In the genomic region with DNA sequence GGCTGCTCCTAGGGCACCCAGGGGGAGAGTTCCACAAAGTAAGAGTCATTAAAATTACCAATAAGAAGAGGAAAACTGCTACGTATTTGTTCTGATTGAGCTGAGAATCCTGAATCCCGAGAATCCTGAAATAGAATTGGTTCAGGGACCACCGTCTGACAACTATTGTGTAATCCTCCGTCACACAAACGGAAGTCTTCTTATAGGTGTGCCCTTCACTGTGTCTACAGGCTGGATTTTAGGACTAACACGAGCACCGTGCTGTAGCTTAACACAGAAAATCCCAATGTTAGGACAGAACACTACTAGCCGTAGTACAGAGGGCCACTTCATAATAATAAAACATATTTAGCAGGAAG, we compare ENCODE assay signal across 8 cellular contexts. TPM values are rescaled to one million over a fixed set of nuclear protein-coding genes. Genes with fewer than 3 reads are reported as not detected.
A peak's percentile ranks its signal among the peaks of the same experiment; 100 is the strongest.
DNase-seq lines count a peak whose midpoint lies in the region; ATAC-seq and TF ChIP-seq lines count a peak whose summit lies in the region.

No MANE protein-coding gene starts in this region.

- no peaks in the 10 kb centered on the region for H3K79me2 ChIP-seq in OCI-LY3 (ENCODE audit: low read length)

- H3K4me1 ChIP-seq in OCI-LY3 (ENCODE audit: low read length) (peaks cover 7% of the 10 kb centered on the region; the same call in 1 of the 2 replicates), esophagus muscularis mucosa (peaks cover 4 to 13% (median 13%) of the 10 kb centered on the region in 4 donors), gastrocnemius medialis (peaks cover 0 to 11% of the 10 kb centered on the region in 2 donors)

- no peak for ATAC-seq in gastrocnemius medialis
- ATAC-seq in GM18505 (IDR thresholded peaks at IDR 0.05; ENCODE audit: unreplicated experiment), result no peak
- no peak for ATAC-seq in GM18909 (IDR thresholded peaks at IDR 0.05; ENCODE audit: poor library complexity, unreplicated experiment)

- in situ Hi-C loops in GM13976 (cut with MboI; ENCODE audit: low sequenced_read_pairs, unreplicated experiment), result no loop called here
- in situ Hi-C loops in gastrocnemius medialis (cut with MboI; ENCODE audit: low sequenced_read_pairs in 4 of 4), result no loop called here

- TF ChIP-seq POLR2A in esophagus muscularis mucosa (IDR thresholded peaks at IDR 0.05; ENCODE audit: low read depth) (no peak), gastrocnemius medialis (IDR thresholded peaks at IDR 0.05) (no peak), GM18505 (IDR thresholded peaks at IDR 0.05; ENCODE audit: borderline replicate concordance, extremely low read depth, insufficient read depth, insufficient read length) (no peak)

- no peak for TF ChIP-seq CTCF in GM13976 (IDR thresholded peaks at IDR 0.05; ENCODE audit: borderline replicate concordance, control extremely low read depth, extremely low read depth, insufficient read depth, missing control alignments)
- no peak for TF ChIP-seq CTCF in OCI-LY3 (IDR thresholded peaks at IDR 0.05; ENCODE audit: low read depth, low read length)
- TF ChIP-seq CTCF in esophagus muscularis mucosa (IDR thresholded peaks at IDR 0.05), result no peak
- no peak for TF ChIP-seq CTCF in gastrocnemius medialis (IDR thresholded peaks at IDR 0.05 in 4 of 5, conservative IDR thresholded peaks at IDR 0.05 in 1 of 5)

- H2AFZ ChIP-seq in OCI-LY3 (ENCODE audit: low read depth, low read length), result peak overlapping the region; percentile 99

- no peaks in the 10 kb centered on the region for H3K36me3 ChIP-seq in OCI-LY3 (replicated peaks; ENCODE audit: low read depth, low read length)
- no peaks in the 10 kb centered on the region for H3K36me3 ChIP-seq in esophagus muscularis mucosa
- no peaks in the 10 kb centered on the region for H3K36me3 ChIP-seq in gastrocnemius medialis

- H3K9me3 ChIP-seq in OCI-LY3 (ENCODE audit: insufficient read depth, low read length) (no peaks in the 10 kb centered on the region), esophagus muscularis mucosa (peaks cover 0 to 4% (median 0%) of the 10 kb centered on the region in 4 donors), gastrocnemius medialis (no peaks in the 10 kb centered on the region)

- no peak for TF ChIP-seq EP300 in esophagus muscularis mucosa (IDR thresholded peaks at IDR 0.05)

- DNase-seq in GM13976 (ENCODE audit: low spot score) (peak; percentile 25), esophagus muscularis mucosa (ENCODE audit: extremely low spot score) (no peak), gastrocnemius medialis (no peak), GDM1 (lab: John Stamatoyannopoulos, UW) (no peak), GOT3 (lab: John Stamatoyannopoulos, UW) (no peak)

- peak overlapping the region; percentile 88 for H3K4me2 ChIP-seq in OCI-LY3 (ENCODE audit: low read length)

- WGBS in esophagus muscularis mucosa, result 81% methylated on average over 8 of the region's 8 CpGs

- intact Hi-C loops in esophagus muscularis mucosa (cut with DNase I), result loop anchor here (5.0 kb wide), 1 partner anchor 62 kb away; a partner anchor contains a TSS
- intact Hi-C loops in gastrocnemius medialis (cut with DNase I; ENCODE audit: low total_unique reads), result no loop called here

- H4K20me1 ChIP-seq in OCI-LY3 (ENCODE audit: insufficient read depth, low read length), result no peaks in the 10 kb centered on the region

- no peak overlapping the region for H3K27ac ChIP-seq in OCI-LY3 (ENCODE audit: low read length)
- H3K27ac ChIP-seq in esophagus muscularis mucosa (replicated peaks in 1 of 4), result no peak overlapping the region
- no peak overlapping the region for H3K27ac ChIP-seq in gastrocnemius medialis

- no peaks in the 10 kb centered on the region for H3K27me3 ChIP-seq in OCI-LY3 (ENCODE audit: low read depth, low read length)
- H3K27me3 ChIP-seq in esophagus muscularis mucosa, result peaks cover 0 to 10% (median 0%) of the 10 kb centered on the region in 4 donors
- no peaks in the 10 kb centered on the region for H3K27me3 ChIP-seq in gastrocnemius medialis

- peak overlapping the region; percentile 61 for H3K9ac ChIP-seq in OCI-LY3 (ENCODE audit: low read length)

- H3K4me3 ChIP-seq in OCI-LY3 (ENCODE audit: low read length) (peak overlapping the region; percentile 78), esophagus muscularis mucosa (peak overlapping the region; percentile 52 to 63 (median 54)), gastrocnemius medialis (peak overlapping the region; percentile 47 to 69 (median 50))

RNA-seq across cellular contexts. Expression of a gene that starts 50.6 kb away (rescaled TPM):
- total RNA-seq in esophagus muscularis mucosa, result under 1 TPM in 3 of 4 donors, not detected in 1; 0.40 to 0.50 (median 0.45) TPM
- under 1 TPM in 1 of 4 donors, not detected in 3; 0.10 TPM for total RNA-seq in gastrocnemius medialis

RNA-seq across cellular contexts. Expression of a gene that starts 59.8 kb away (rescaled TPM):
- total RNA-seq in esophagus muscularis mucosa, result 10 to 100 TPM in 3 of 4 donors, 1 to 10 TPM in 1; 7.8 to 19.1 (median 17.9) TPM
- 10 to 100 TPM in 3 of 4 donors, 1 to 10 TPM in 1; 9.5 to 29.4 (median 18.1) TPM for total RNA-seq in gastrocnemius medialis
